Comparison of ENCODE assay signal across 1 cellular context in the genomic region with DNA sequence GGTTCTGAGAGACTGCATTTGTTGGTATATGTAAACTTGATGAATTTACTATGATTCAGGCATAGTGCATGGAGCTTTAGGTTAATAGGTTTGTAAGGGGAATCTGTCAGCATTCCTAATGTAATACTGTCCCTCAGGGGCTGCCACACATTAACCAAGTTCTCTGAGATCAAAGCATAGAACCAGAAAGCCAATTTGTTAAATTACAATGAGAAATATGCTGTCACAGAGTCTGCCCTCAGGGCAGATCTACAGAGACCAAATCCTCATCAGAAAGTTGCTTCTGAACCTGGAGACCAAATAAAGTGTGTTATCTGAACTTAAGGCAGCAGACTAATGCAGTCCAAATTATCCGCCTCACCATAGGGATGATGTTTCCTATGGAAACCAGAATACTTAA.
TF ChIP-seq lines count a peak whose summit lies in the region.

No MANE protein-coding gene starts in this region.

TF ChIP-seq in K562, 482 proteins besides CTCF, POLR2A, EP300 and RAD21 (continued from another document):
- no peak for TF ChIP-seq CC2D1A (IDR thresholded peaks at IDR 0.05)
- TF ChIP-seq SIN3A (IDR thresholded peaks at IDR 0.05; ENCODE audit: borderline replicate concordance in 2 of 2, control insufficient read depth in 1 of 2, low read depth in 2 of 2, low read length in 2 of 2) = no peak
- TF ChIP-seq ZNF175 (CRISPR knock-in tag; IDR thresholded peaks at IDR 0.05; ENCODE audit: low read depth) = no peak
- TF ChIP-seq SRSF3 (IDR thresholded peaks at IDR 0.05; ENCODE audit: insufficient read depth, low read length) = no peak
- TF ChIP-seq CBX2 (IDR thresholded peaks at IDR 0.05; ENCODE audit: insufficient read depth, low read length, poor library complexity, severe bottlenecking) = no peak
- no peak for TF ChIP-seq TCF7L2 (IDR thresholded peaks at IDR 0.05; ENCODE audit: low read depth, low read length)
- TF ChIP-seq DMBX1 (CRISPR knock-in tag; IDR thresholded peaks at IDR 0.05; ENCODE audit: borderline replicate concordance) = no peak
- TF ChIP-seq STAT5B (CRISPR knock-in tag; IDR thresholded peaks at IDR 0.05) = no peak
- TF ChIP-seq, protein P1, sequence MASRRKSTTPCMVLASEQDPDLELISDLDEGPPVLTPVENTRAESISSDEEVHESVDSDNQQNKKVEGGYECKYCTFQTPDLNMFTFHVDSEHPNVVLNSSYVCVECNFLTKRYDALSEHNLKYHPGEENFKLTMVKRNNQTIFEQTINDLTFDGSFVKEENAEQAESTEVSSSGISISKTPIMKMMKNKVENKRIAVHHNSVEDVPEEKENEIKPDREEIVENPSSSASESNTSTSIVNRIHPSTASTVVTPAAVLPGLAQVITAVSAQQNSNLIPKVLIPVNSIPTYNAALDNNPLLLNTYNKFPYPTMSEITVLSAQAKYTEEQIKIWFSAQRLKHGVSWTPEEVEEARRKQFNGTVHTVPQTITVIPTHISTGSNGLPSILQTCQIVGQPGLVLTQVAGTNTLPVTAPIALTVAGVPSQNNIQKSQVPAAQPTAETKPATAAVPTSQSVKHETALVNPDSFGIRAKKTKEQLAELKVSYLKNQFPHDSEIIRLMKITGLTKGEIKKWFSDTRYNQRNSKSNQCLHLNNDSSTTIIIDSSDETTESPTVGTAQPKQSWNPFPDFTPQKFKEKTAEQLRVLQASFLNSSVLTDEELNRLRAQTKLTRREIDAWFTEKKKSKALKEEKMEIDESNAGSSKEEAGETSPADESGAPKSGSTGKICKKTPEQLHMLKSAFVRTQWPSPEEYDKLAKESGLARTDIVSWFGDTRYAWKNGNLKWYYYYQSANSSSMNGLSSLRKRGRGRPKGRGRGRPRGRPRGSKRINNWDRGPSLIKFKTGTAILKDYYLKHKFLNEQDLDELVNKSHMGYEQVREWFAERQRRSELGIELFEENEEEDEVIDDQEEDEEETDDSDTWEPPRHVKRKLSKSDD (conservative IDR thresholded peaks at IDR 0.05; ENCODE audit: low read length) = no peak
- TF ChIP-seq CXXC5 (CRISPR knock-in tag; IDR thresholded peaks at IDR 0.05) = no peak
- TF ChIP-seq NCOR1 (IDR thresholded peaks at IDR 0.05) = no peak
- no peak for TF ChIP-seq ARID3B (CRISPR knock-in tag; IDR thresholded peaks at IDR 0.05; ENCODE audit: borderline replicate concordance)
- TF ChIP-seq NFE2 (IDR thresholded peaks at IDR 0.05; ENCODE audit: low read depth) = no peak
- TF ChIP-seq, protein P2, sequence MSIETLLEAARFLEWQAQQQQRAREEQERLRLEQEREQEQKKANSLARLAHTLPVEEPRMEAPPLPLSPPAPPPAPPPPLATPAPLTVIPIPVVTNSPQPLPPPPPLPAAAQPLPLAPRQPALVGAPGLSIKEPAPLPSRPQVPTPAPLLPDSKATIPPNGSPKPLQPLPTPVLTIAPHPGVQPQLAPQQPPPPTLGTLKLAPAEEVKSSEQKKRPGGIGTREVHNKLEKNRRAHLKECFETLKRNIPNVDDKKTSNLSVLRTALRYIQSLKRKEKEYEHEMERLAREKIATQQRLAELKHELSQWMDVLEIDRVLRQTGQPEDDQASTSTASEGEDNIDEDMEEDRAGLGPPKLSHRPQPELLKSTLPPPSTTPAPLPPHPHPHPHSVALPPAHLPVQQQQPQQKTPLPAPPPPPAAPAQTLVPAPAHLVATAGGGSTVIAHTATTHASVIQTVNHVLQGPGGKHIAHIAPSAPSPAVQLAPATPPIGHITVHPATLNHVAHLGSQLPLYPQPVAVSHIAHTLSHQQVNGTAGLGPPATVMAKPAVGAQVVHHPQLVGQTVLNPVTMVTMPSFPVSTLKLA (conservative IDR thresholded peaks at IDR 0.05) = no peak
- TF ChIP-seq ZFP30 (CRISPR knock-in tag; IDR thresholded peaks at IDR 0.05; ENCODE audit: borderline replicate concordance) = no peak
- no peak for TF ChIP-seq ZNF398 (CRISPR knock-in tag; IDR thresholded peaks at IDR 0.05)
- TF ChIP-seq, protein P3, sequence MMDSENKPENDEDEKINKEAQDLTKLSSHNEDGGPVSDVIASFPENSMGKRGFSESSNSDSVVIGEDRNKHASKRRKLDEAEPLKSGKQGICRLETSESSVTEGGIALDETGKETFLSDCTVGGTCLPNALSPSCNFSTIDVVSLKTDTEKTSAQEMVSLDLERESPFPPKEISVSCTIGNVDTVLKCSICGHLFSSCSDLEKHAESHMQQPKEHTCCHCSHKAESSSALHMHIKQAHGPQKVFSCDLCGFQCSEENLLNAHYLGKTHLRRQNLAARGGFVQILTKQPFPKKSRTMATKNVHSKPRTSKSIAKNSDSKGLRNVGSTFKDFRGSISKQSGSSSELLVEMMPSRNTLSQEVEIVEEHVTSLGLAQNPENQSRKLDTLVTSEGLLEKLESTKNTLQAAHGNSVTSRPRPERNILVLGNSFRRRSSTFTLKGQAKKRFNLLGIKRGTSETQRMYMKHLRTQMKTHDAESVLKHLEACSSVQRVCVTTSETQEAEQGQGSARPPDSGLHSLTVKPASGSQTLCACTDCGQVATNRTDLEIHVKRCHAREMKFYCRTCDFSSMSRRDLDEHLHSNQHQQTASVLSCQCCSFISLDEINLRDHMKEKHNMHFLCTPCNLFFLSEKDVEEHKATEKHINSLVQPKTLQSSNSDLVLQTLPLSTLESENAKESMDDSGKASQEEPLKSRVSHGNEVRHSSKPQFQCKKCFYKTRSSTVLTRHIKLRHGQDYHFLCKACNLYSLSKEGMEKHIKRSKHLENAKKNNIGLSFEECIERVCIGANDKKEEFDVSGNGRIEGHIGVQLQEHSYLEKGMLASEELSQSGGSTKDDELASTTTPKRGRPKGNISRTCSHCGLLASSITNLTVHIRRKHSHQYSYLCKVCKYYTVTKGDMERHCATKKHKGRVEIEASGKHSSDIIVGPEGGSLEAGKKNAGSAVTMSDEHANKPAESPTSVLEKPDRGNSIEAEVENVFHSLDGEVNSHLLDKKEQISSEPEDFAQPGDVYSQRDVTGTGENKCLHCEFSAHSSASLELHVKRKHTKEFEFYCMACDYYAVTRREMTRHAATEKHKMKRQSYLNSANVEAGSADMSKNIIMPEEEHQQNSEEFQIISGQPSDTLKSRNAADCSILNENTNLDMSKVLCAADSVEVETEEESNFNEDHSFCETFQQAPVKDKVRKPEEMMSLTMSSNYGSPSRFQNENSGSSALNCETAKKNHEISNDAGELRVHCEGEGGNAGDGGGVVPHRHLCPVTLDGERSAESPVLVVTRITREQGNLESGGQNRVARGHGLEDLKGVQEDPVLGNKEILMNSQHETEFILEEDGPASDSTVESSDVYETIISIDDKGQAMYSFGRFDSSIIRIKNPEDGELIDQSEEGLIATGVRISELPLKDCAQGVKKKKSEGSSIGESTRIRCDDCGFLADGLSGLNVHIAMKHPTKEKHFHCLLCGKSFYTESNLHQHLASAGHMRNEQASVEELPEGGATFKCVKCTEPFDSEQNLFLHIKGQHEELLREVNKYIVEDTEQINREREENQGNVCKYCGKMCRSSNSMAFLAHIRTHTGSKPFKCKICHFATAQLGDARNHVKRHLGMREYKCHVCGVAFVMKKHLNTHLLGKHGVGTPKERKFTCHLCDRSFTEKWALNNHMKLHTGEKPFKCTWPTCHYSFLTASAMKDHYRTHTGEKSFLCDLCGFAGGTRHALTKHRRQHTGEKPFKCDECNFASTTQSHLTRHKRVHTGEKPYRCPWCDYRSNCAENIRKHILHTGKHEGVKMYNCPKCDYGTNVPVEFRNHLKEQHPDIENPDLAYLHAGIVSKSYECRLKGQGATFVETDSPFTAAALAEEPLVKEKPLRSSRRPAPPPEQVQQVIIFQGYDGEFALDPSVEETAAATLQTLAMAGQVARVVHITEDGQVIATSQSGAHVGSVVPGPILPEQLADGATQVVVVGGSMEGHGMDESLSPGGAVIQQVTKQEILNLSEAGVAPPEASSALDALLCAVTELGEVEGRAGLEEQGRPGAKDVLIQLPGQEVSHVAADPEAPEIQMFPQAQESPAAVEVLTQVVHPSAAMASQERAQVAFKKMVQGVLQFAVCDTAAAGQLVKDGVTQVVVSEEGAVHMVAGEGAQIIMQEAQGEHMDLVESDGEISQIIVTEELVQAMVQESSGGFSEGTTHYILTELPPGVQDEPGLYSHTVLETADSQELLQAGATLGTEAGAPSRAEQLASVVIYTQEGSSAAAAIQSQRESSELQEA (IDR thresholded peaks at IDR 0.05; ENCODE audit: low read depth) = no peak
- TF ChIP-seq HIVEP1 (CRISPR knock-in tag; IDR thresholded peaks at IDR 0.05) = no peak
